ENCODE assay signal across 20 cellular contexts in the genomic region with DNA sequence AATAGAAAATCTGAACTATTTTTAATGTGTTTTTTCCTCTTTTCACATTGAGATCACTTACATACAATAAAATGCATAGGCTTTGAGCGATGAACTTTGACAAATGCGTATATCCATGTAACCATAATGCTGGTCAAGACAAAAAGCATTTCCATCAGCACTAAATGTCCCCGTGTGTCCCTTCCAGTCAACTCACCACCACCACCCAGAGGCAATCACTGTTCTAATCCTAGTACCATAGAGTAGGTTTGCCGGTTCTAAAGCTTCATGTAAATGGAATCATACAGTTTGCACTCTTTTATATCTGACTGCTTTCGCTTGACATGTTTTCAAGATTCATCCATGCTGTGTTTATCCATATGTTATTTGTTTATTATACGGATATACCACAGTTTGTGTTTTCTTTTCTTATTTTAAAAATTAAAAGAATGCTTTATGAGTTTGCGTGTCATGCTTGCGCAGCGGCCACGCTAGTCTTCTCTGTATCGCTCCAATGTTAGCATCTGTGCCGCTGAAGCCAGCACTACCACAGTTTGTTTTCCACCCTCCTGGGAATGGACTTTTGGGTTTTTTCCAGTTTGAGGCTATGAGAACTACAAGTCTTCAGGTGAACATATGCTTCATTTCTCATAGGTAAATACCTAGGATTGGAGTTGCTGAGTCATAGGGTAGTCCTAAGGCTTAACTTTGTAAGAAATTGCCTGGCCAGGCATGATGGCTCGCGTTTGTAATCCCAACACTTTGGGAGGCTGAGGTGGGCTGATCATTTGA.
DNase-seq lines count a peak whose midpoint lies in the region; ATAC-seq, FAIRE-seq and TF ChIP-seq lines count a peak whose summit lies in the region.
"Had no signal": no experiment of that assay in that cellular context is flagged by ENCODE, and none has a peak within 500 bp of the region (broad histone marks: within the 10 kb centered on the region; RNA-seq: fewer than 3 reads in every experiment).

No MANE protein-coding gene starts in this region.

- no peak overlapping the region for H3K27ac ChIP-seq in foreskin keratinocyte
- no peak overlapping the region for H3K27ac ChIP-seq in coronary artery
- H3K27ac ChIP-seq: RWPE1, testis had no signal

- FAIRE-seq in D721Med (lab: Jason Lieb, UNC), result no peak
- FAIRE-seq: astrocyte had no signal

- ATAC-seq in foreskin keratinocyte (peak; percentile 31), HG03342 (IDR thresholded peaks at IDR 0.05; ENCODE audit: unreplicated experiment) (no peak)
- ATAC-seq: activated CD4-positive, alpha-beta T cell treated with anti-CD3 and anti-CD28 coated beads for 36 hours; effector memory CD8-positive, alpha-beta T cell; left cardiac atrium; stimulated activated memory B cell treated with anti-CD40 and anti-IgM and Interleukin-4, amounts not matched to agents 10 μg/mL and 1 μg/mL and 100 μg/mL, for 72 hours had no signal

- no peak overlapping the region for H3K4me3 ChIP-seq in coronary artery
- H3K4me3 ChIP-seq: testis had no signal

- peak; percentile 32 for TF ChIP-seq CTCF in D721Med (IDR thresholded peaks at IDR 0.05; ENCODE audit: insufficient read depth, missing control alignments)
- TF ChIP-seq CTCF in foreskin keratinocyte (conservative IDR thresholded peaks at IDR 0.05), result no peak
- TF ChIP-seq CTCF in coronary artery (IDR thresholded peaks at IDR 0.05), result no peak

- H3K27me3 ChIP-seq in foreskin keratinocyte, result no peaks in the 10 kb centered on the region
- H3K27me3 ChIP-seq: testis had no signal

- H3K4me1 ChIP-seq in foreskin keratinocyte, result no peaks in the 10 kb centered on the region
- H3K4me1 ChIP-seq: testis had no signal

- DNase-seq in D721Med (ENCODE audit: insufficient read length, low spot score), result no peak
- peak; percentile 14 for DNase-seq in HT-29 (ENCODE audit: low spot score)
- DNase-seq in OCI-M1 (lab: John Stamatoyannopoulos, UW), result peak; percentile 30
- DNase-seq in foreskin keratinocyte, result peak in 1 of 2 donors; percentile 30
- DNase-seq in DMS79 treated with DMSO at 0.1 percent for 48 hours (lab: John Stamatoyannopoulos, UW), result no peak
- no peak for DNase-seq in coronary artery (ENCODE audit: low spot score)
- DNase-seq in NCI-H2107 (lab: John Stamatoyannopoulos, UW), result no peak
- DNase-seq: activated CD4-positive, alpha-beta T cell treated with anti-CD3 and anti-CD28 coated beads for 36 hours; CD4-positive, alpha-beta T cell; DMS79; effector memory CD8-positive, alpha-beta T cell; glutamatergic neuron; left cardiac atrium; NCI-H1436; stimulated activated CD4-positive, alpha-beta T cell treated with anti-CD3 and anti-CD28 coated beads, Interleukin-1b, Interleukin-23, amount 100 ng/mL, for 48 hours; testis had no signal

Comparison
In these comparisons a context has a peak if more than half of its experiments do, and no peak if none do; other contexts are left out.
1. DNase-seq: peak in HT-29 (single experiment) and OCI-M1 (single experiment); none in D721Med (single experiment), DMS79 treated with DMSO at 0.1 percent for 48 hours (single experiment), coronary artery (single experiment) and NCI-H2107 (single experiment).